1 cellular context compared by ENCODE assay signal in the genomic region with DNA sequence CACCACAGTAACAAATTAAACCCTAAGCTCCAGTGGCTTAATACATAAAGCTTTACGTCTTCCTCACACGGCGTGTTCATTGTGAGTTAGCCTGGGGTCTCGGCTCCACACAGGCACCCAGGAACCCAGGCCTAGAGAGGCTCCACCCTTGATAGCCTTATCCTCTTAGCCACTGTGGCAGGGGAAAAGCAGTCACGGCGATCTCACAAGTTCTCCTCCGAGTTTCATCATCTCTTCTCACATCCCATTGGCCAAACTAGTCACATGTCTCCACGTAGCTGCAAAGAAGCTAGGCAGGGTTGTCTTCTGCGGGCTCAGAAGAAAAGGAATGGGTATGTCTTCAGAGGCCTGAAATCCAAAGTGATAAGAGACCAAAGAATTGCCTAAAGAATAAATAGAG.
TF ChIP-seq lines count a peak whose summit lies in the region.

No MANE protein-coding gene starts in this region.

TF ChIP-seq in GM23338, 12 proteins besides CTCF, POLR2A, EP300 and RAD21 (continued from another document):
- TF ChIP-seq, protein P1, sequence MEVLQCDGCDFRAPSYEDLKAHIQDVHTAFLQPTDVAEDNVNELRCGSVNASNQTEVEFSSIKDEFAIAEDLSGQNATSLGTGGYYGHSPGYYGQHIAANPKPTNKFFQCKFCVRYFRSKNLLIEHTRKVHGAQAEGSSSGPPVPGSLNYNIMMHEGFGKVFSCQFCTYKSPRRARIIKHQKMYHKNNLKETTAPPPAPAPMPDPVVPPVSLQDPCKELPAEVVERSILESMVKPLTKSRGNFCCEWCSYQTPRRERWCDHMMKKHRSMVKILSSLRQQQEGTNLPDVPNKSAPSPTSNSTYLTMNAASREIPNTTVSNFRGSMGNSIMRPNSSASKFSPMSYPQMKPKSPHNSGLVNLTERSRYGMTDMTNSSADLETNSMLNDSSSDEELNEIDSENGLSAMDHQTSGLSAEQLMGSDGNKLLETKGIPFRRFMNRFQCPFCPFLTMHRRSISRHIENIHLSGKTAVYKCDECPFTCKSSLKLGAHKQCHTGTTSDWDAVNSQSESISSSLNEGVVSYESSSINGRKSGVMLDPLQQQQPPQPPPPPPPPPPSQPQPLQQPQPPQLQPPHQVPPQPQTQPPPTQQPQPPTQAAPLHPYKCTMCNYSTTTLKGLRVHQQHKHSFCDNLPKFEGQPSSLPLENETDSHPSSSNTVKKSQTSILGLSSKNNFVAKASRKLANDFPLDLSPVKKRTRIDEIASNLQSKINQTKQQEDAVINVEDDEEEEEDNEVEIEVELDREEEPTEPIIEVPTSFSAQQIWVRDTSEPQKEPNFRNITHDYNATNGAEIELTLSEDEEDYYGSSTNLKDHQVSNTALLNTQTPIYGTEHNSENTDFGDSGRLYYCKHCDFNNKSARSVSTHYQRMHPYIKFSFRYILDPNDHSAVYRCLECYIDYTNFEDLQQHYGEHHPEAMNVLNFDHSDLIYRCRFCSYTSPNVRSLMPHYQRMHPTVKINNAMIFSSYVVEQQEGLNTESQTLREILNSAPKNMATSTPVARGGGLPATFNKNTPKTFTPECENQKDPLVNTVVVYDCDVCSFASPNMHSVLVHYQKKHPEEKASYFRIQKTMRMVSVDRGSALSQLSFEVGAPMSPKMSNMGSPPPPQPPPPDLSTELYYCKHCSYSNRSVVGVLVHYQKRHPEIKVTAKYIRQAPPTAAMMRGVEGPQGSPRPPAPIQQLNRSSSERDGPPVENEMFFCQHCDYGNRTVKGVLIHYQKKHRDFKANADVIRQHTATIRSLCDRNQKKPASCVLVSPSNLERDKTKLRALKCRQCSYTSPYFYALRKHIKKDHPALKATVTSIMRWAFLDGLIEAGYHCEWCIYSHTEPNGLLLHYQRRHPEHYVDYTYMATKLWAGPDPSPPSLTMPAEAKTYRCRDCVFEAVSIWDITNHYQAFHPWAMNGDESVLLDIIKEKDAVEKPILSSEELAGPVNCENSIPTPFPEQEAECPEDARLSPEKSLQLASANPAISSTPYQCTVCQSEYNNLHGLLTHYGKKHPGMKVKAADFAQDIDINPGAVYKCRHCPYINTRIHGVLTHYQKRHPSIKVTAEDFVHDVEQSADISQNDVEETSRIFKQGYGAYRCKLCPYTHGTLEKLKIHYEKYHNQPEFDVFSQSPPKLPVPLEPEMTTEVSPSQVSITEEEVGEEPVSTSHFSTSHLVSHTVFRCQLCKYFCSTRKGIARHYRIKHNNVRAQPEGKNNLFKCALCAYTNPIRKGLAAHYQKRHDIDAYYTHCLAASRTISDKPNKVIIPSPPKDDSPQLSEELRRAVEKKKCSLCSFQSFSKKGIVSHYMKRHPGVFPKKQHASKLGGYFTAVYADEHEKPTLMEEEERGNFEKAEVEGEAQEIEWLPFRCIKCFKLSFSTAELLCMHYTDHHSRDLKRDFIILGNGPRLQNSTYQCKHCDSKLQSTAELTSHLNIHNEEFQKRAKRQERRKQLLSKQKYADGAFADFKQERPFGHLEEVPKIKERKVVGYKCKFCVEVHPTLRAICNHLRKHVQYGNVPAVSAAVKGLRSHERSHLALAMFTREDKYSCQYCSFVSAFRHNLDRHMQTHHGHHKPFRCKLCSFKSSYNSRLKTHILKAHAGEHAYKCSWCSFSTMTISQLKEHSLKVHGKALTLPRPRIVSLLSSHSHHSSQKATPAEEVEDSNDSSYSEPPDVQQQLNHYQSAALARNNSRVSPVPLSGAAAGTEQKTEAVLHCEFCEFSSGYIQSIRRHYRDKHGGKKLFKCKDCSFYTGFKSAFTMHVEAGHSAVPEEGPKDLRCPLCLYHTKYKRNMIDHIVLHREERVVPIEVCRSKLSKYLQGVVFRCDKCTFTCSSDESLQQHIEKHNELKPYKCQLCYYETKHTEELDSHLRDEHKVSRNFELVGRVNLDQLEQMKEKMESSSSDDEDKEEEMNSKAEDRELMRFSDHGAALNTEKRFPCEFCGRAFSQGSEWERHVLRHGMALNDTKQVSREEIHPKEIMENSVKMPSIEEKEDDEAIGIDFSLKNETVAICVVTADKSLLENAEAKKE (CRISPR knock-in tag; IDR thresholded peaks at IDR 0.05): no peak
- TF ChIP-seq ZNF331 (CRISPR knock-in tag; IDR thresholded peaks at IDR 0.05; ENCODE audit: low read depth): no peak
- no peak for TF ChIP-seq POLR2AphosphoS5 (IDR thresholded peaks at IDR 0.05; ENCODE audit: low read depth)
- no peak for TF ChIP-seq JUNB (IDR thresholded peaks at IDR 0.05; ENCODE audit: unreplicated experiment)
- no peak for TF ChIP-seq STAT1 (IDR thresholded peaks at IDR 0.05; ENCODE audit: unreplicated experiment)
- TF ChIP-seq EZH2phosphoT487 (IDR thresholded peaks at IDR 0.05; ENCODE audit: unreplicated experiment): no peak
- no peak for TF ChIP-seq EZH2 (IDR thresholded peaks at IDR 0.05; ENCODE audit: low read depth, unreplicated experiment)
- no peak for TF ChIP-seq ZNF114 (CRISPR knock-in tag; IDR thresholded peaks at IDR 0.05)
- TF ChIP-seq CREB1 (CRISPR knock-in tag; IDR thresholded peaks at IDR 0.05; ENCODE audit: low read depth): no peak
- TF ChIP-seq, protein P2, sequence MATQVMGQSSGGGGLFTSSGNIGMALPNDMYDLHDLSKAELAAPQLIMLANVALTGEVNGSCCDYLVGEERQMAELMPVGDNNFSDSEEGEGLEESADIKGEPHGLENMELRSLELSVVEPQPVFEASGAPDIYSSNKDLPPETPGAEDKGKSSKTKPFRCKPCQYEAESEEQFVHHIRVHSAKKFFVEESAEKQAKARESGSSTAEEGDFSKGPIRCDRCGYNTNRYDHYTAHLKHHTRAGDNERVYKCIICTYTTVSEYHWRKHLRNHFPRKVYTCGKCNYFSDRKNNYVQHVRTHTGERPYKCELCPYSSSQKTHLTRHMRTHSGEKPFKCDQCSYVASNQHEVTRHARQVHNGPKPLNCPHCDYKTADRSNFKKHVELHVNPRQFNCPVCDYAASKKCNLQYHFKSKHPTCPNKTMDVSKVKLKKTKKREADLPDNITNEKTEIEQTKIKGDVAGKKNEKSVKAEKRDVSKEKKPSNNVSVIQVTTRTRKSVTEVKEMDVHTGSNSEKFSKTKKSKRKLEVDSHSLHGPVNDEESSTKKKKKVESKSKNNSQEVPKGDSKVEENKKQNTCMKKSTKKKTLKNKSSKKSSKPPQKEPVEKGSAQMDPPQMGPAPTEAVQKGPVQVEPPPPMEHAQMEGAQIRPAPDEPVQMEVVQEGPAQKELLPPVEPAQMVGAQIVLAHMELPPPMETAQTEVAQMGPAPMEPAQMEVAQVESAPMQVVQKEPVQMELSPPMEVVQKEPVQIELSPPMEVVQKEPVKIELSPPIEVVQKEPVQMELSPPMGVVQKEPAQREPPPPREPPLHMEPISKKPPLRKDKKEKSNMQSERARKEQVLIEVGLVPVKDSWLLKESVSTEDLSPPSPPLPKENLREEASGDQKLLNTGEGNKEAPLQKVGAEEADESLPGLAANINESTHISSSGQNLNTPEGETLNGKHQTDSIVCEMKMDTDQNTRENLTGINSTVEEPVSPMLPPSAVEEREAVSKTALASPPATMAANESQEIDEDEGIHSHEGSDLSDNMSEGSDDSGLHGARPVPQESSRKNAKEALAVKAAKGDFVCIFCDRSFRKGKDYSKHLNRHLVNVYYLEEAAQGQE (IDR thresholded peaks at IDR 0.05; ENCODE audit: unreplicated experiment): no peak
- no peak for TF ChIP-seq NANOG (IDR thresholded peaks at IDR 0.05; ENCODE audit: borderline replicate concordance)
TF ChIP-seq in GM23338: peak in this region for 0.
